Comparison of ENCODE assay signal across 8 cellular contexts in the genomic region with DNA sequence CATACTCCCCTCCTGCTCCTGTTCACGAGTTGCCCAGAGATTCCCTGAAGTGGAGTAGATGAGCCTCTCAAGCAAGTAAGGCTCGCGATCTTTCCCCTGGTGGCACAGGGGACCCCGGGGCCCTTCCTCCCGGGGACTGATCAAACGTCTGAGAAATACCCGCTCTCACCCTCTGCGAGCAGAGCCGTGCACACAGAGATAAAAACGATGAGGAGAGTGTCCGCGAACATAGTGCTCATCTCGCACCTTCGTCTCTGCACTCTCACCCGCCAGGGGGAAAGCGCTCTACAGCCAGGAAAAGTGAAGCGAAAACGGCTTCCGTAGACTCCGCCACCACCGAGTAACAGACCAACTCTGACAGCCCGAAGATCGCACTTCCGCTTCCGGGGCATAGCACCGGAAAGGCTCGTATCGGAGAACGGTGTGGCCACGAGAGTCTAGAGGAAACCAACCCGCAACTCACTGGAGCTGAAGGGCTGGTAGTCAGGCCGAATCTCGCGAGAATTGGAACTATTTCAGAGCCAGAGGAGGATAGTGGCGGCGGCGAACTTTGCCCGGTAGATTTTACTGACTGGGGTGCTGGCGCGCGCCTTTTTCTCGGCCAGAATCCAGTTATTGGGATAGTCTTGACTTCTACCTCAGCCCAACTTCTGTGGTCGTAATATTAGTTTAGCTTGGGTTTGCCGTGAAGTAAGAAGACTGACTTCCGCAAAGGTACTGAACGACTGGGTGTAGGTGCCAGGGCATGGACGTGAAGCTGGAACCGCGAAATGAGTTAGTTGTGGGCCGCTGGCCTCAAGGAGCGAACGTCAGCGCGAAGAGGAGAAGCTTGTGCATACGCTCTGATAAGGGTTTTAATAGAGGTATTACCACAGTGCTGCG. TPM values are rescaled to one million over a fixed set of nuclear protein-coding genes. Genes with fewer than 3 reads are reported as not detected.
DNase-seq lines count a peak whose midpoint lies in the region; ATAC-seq and TF ChIP-seq lines count a peak whose summit lies in the region.

A gene with protein sequence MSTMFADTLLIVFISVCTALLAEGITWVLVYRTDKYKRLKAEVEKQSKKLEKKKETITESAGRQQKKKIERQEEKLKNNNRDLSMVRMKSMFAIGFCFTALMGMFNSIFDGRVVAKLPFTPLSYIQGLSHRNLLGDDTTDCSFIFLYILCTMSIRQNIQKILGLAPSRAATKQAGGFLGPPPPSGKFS (minus strand): TSS at position 356 of the 882 bp plus-strand sequence. CDS start 117 bp downstream, at position 239.

- H3K36me3 ChIP-seq in BE2C: peaks cover 19% of the 10 kb centered on the region
- no peaks in the 10 kb centered on the region for H3K36me3 ChIP-seq in kidney epithelial cell (ENCODE audit: control insufficient read depth, insufficient read depth, low read length)

- H3K4me1 Mint-ChIP-seq in activated CD4-positive, alpha-beta T cell treated with anti-CD3 and anti-CD28 coated beads for 36 hours: peaks cover 54% of the 10 kb centered on the region

- H3K27ac Mint-ChIP-seq in activated CD4-positive, alpha-beta T cell treated with anti-CD3 and anti-CD28 coated beads for 36 hours: peak within 1 kb of the TSS; percentile 99

- TF ChIP-seq CTCF in BE2C (IDR thresholded peaks at IDR 0.05; ENCODE audit: low read depth, low read length) (peak; percentile 34), choroid plexus epithelial cell (conservative IDR thresholded peaks at IDR 0.05; ENCODE audit: low read depth, low read length) (peak; percentile 51), kidney epithelial cell (IDR thresholded peaks at IDR 0.05; ENCODE audit: insufficient read depth, low read length, poor library complexity, severe bottlenecking) (peak; percentile 41)

- no peaks in the 10 kb centered on the region for H3K27me3 Mint-ChIP-seq in activated CD4-positive, alpha-beta T cell treated with anti-CD3 and anti-CD28 coated beads for 36 hours

- H3K27me3 ChIP-seq in BE2C (no peaks in the 10 kb centered on the region), kidney epithelial cell (ENCODE audit: control insufficient read depth, insufficient read depth, low read length) (no peaks in the 10 kb centered on the region)

- peak; percentile 96 for DNase-seq in BE2C
- peak; percentile 94 to 96 for DNase-seq in NCI-H524 (lab: John Stamatoyannopoulos, UW)
- peak; percentile 96 for DNase-seq in activated CD4-positive, alpha-beta T cell treated with anti-CD3 and anti-CD28 coated beads for 36 hours
- DNase-seq in choroid plexus epithelial cell (ENCODE audit: low read depth): peak; percentile 99
- peak; percentile 95 for DNase-seq in kidney epithelial cell (ENCODE audit: low read depth)
- DNase-seq in stimulated activated CD4-positive, alpha-beta T cell treated with anti-CD3 and anti-CD28 coated beads, Interleukin-15, amount 100 ng/mL, for 48 hours (ENCODE audit: low read depth in 2 of 2): peak; percentile 87 to 92

- H3K4me3 ChIP-seq in BE2C (ENCODE audit: low read depth, low read length) (peak within 1 kb of the TSS; percentile 96), choroid plexus epithelial cell (ENCODE audit: low read depth, low read length) (peak within 1 kb of the TSS; percentile 91), kidney epithelial cell (ENCODE audit: low read depth, low read length) (peak within 1 kb of the TSS; percentile 80)

- no peaks in the 10 kb centered on the region for H3K4me1 ChIP-seq in BE2C

- no peaks in the 10 kb centered on the region for H3K9me3 Mint-ChIP-seq in activated CD4-positive, alpha-beta T cell treated with anti-CD3 and anti-CD28 coated beads for 36 hours (ENCODE audit: low read depth)

- peak; percentile 94 for TF ChIP-seq POLR2A in GM19193 (IDR thresholded peaks at IDR 0.05; ENCODE audit: extremely low read depth, insufficient read depth, insufficient read length)

- POLR2A ChIA-PET in activated CD4-positive, alpha-beta T cell treated with anti-CD3 and anti-CD28 coated beads for 36 hours (lab: Charles Lee): interaction anchor here (0.5 to 1.5 kb wide), 6 partner anchors 16 to 174 kb away, joined by 3 to 5 read pairs (median 4); partner anchors contain the start of gene MGST3

- intact Hi-C loops in activated CD4-positive, alpha-beta T cell treated with anti-CD3 and anti-CD28 coated beads for 36 hours (cut with DNase I, micrococcal nuclease): loop anchor here (1.0 to 5.0 kb wide), 14 partner anchors 59 to 1834 kb away; partner anchors contain the start of genes UCK2 (in 2 of the 2), ALDH9A1 (in 1 of the 2), MGST3 (in 1 of the 2) and POGK (in 1 of the 2)

- peaks cover 47% of the 10 kb centered on the region for H3K36me3 Mint-ChIP-seq in activated CD4-positive, alpha-beta T cell treated with anti-CD3 and anti-CD28 coated beads for 36 hours (ENCODE audit: low read depth)

- peak within 1 kb of the TSS; percentile 92 for H3K4me3 Mint-ChIP-seq in activated CD4-positive, alpha-beta T cell treated with anti-CD3 and anti-CD28 coated beads for 36 hours

- CTCF ChIA-PET in activated CD4-positive, alpha-beta T cell treated with anti-CD3 and anti-CD28 coated beads for 36 hours (lab: Charles Lee): interaction anchor here (0.6 to 3.2 kb wide), 13 partner anchors 29 to 366 kb away, joined by 3 to 10 read pairs (median 3); partner anchors contain the start of gene MGST3

- H3K9me3 ChIP-seq in BE2C: no peaks in the 10 kb centered on the region

- ATAC-seq in HG03439 (IDR thresholded peaks at IDR 0.05; ENCODE audit: unreplicated experiment): peak; percentile 100
- ATAC-seq in activated CD4-positive, alpha-beta T cell treated with anti-CD3 and anti-CD28 coated beads for 36 hours: peak; percentile 99

RNA-seq across cellular contexts. Expression of the gene that starts here (rescaled TPM):
- 323 TPM for polyA plus RNA-seq in BE2C (2012; ENCODE audit: insufficient read depth, insufficient read length, low read depth)
- total RNA-seq in activated CD4-positive, alpha-beta T cell treated with anti-CD3 and anti-CD28 coated beads for 36 hours: 10 to 100 TPM; 57.7 to 70.5 TPM
- total RNA-seq in kidney epithelial cell: 60.7 and 87.2 TPM in 2 replicates

Comparison
In these comparisons a context has a peak if more than half of its experiments do, and no peak if none do; other contexts are left out.
1. Peak in every context shown above with its lines: DNase-seq, ATAC-seq and H3K4me3 ChIP-seq.